Comparison of ENCODE assay signal across 9 cellular contexts in genomic region chrX:155632424-155633100, GRCh38. TPM values are rescaled to one million over a fixed set of nuclear protein-coding genes. Genes with fewer than 3 reads are reported as not detected.
A peak's percentile ranks its signal among the peaks of the same experiment; 100 is the strongest.
DNase-seq lines count a peak whose midpoint lies in the region; ATAC-seq and TF ChIP-seq lines count a peak whose summit lies in the region.
"Had no signal": no experiment of that assay in that cellular context is flagged by ENCODE, and none has a peak within 500 bp of the region (broad histone marks: within the 10 kb centered on the region; RNA-seq: fewer than 3 reads in every experiment).

No MANE protein-coding gene starts in this region.

- H3K9me3 Mint-ChIP-seq in activated naive CD4-positive, alpha-beta T cell treated with anti-CD3 and anti-CD28 coated beads for 36 hours = peaks cover 16% of the 10 kb centered on the region

- H3K79me2 ChIP-seq in MM.1S (ENCODE audit: low read length) = no peaks in the 10 kb centered on the region

- DNase-seq in activated naive CD4-positive, alpha-beta T cell treated with anti-CD3 and anti-CD28 coated beads for 36 hours = peak; percentile 14
- no peak for DNase-seq in activated naive CD4-positive, alpha-beta T cell (lab: John Stamatoyannopoulos, UW)
- DNase-seq in MM.1S = peak; percentile 75
- no peak for DNase-seq in coronary artery (ENCODE audit: low spot score)
- DNase-seq in upper lobe of right lung = no peak
- DNase-seq in stimulated activated CD4-positive, alpha-beta T cell treated with anti-CD3 and anti-CD28 coated beads, Interleukin-2, amount 100 ng/mL, for 24 hours = no peak
- DNase-seq in NCI-H345 treated with DMSO at 0.1 percent for 48 hours (lab: John Stamatoyannopoulos, UW; ENCODE audit: unreplicated experiment) = no peak
- DNase-seq: amniotic stem cell had no signal

- peak overlapping the region; percentile 53 for H3K4me2 ChIP-seq in MM.1S (ENCODE audit: low read depth, low read length)

- no peaks in the 10 kb centered on the region for H3K36me3 ChIP-seq in MM.1S (replicated peaks; ENCODE audit: insufficient read depth, low read length)
- no peaks in the 10 kb centered on the region for H3K36me3 ChIP-seq in upper lobe of right lung

- H3K27ac ChIP-seq in MM.1S (ENCODE audit: low read length) (peak overlapping the region; percentile 21; the same call in 1 of the 2 replicates), coronary artery (no peak overlapping the region), upper lobe of right lung (no peak overlapping the region)

- no peaks in the 10 kb centered on the region for H4K20me1 ChIP-seq in MM.1S (ENCODE audit: insufficient read depth, low read length)

- peak overlapping the region; percentile 29; the same call in 1 of the 2 replicates for H3K9ac ChIP-seq in MM.1S (ENCODE audit: low read length)

- no peaks in the 10 kb centered on the region for H3F3A ChIP-seq in MM.1S (ENCODE audit: insufficient read depth, low read length)

- H3K9me3 ChIP-seq in MM.1S (replicated peaks; ENCODE audit: insufficient read depth, low read length) (no peaks in the 10 kb centered on the region), upper lobe of right lung (no peaks in the 10 kb centered on the region)

- no peaks in the 10 kb centered on the region for H3K36me3 Mint-ChIP-seq in activated naive CD4-positive, alpha-beta T cell treated with anti-CD3 and anti-CD28 coated beads for 36 hours (ENCODE audit: low read depth)

- H3K9me2 ChIP-seq in MM.1S (replicated peaks; ENCODE audit: insufficient read depth, low read length) = no peaks in the 10 kb centered on the region

- H3K4me3 Mint-ChIP-seq in activated naive CD4-positive, alpha-beta T cell treated with anti-CD3 and anti-CD28 coated beads for 36 hours = peak overlapping the region; percentile 52

- H3K4me1 ChIP-seq in MM.1S (ENCODE audit: low read length) = peaks cover 4% of the 10 kb centered on the region; the same call in 1 of the 2 replicates
- no peaks in the 10 kb centered on the region for H3K4me1 ChIP-seq in upper lobe of right lung

- TF ChIP-seq CTCF in MM.1S (IDR thresholded peaks at IDR 0.05; ENCODE audit: low read length) = no peak
- no peak for TF ChIP-seq CTCF in coronary artery (IDR thresholded peaks at IDR 0.05)
- TF ChIP-seq CTCF in upper lobe of right lung (IDR thresholded peaks at IDR 0.05) = no peak

- peak overlapping the region; percentile 60 for H2AFZ ChIP-seq in MM.1S (ENCODE audit: low read length)

- CTCF ChIA-PET in activated naive CD4-positive, alpha-beta T cell treated with anti-CD3 and anti-CD28 coated beads for 36 hours (lab: Charles Lee) = no interaction called here

- ATAC-seq in upper lobe of right lung = peak; percentile 53
- no peak for ATAC-seq in HG03095 (IDR thresholded peaks at IDR 0.05; ENCODE audit: unreplicated experiment)

- H3K27me3 ChIP-seq in MM.1S (replicated peaks; ENCODE audit: insufficient read depth, low read length) (no peaks in the 10 kb centered on the region), upper lobe of right lung (no peaks in the 10 kb centered on the region)

- no peaks in the 10 kb centered on the region for H3K27me3 Mint-ChIP-seq in activated naive CD4-positive, alpha-beta T cell treated with anti-CD3 and anti-CD28 coated beads for 36 hours (ENCODE audit: low read depth)

- peak overlapping the region; percentile 61 for H3K27ac Mint-ChIP-seq in activated naive CD4-positive, alpha-beta T cell treated with anti-CD3 and anti-CD28 coated beads for 36 hours

- peak overlapping the region; percentile 24 for H3K4me3 ChIP-seq in MM.1S (ENCODE audit: low read length)
- peak overlapping the region; percentile 15 for H3K4me3 ChIP-seq in coronary artery
- no peak overlapping the region for H3K4me3 ChIP-seq in upper lobe of right lung

- intact Hi-C loops in activated naive CD4-positive, alpha-beta T cell treated with anti-CD3 and anti-CD28 coated beads for 36 hours (cut with micrococcal nuclease) = no loop called here
- intact Hi-C loops in upper lobe of right lung (cut with DNase I) = no loop called here

- peaks cover 8% of the 10 kb centered on the region for H3K4me1 Mint-ChIP-seq in activated naive CD4-positive, alpha-beta T cell treated with anti-CD3 and anti-CD28 coated beads for 36 hours (ENCODE audit: low read depth)

RNA-seq across cellular contexts. Expression of gene TMLHE, which starts 19.8 kb away (rescaled TPM):
- total RNA-seq in activated naive CD4-positive, alpha-beta T cell treated with anti-CD3 and anti-CD28 coated beads for 36 hours = 10 to 100 TPM; 13.2 to 14.7 TPM
- total RNA-seq in upper lobe of right lung = 14.2 TPM

RNA-seq across cellular contexts. Expression of gene SPRY3, which starts 20.2 kb away (rescaled TPM):
- total RNA-seq in activated naive CD4-positive, alpha-beta T cell treated with anti-CD3 and anti-CD28 coated beads for 36 hours = under 1 TPM; 0.12 to 0.15 TPM
- 0.98 TPM for total RNA-seq in upper lobe of right lung

Comparison
In these comparisons a context has a peak if more than half of its experiments do, and no peak if none do; other contexts are left out.
1. DNase-seq: peak in activated naive CD4-positive, alpha-beta T cell treated with anti-CD3 and anti-CD28 coated beads for 36 hours (single experiment) and MM.1S (single experiment); none in activated naive CD4-positive, alpha-beta T cell (0 of 4), coronary artery (single experiment), upper lobe of right lung (single experiment), stimulated activated CD4-positive, alpha-beta T cell treated with anti-CD3 and anti-CD28 coated beads, Interleukin-2, amount 100 ng/mL, for 24 hours (0 of 2) and NCI-H345 treated with DMSO at 0.1 percent for 48 hours (single experiment).